In genomic region chr20:59143326-59143725, GRCh38 we compare ENCODE assay signal across 15 cellular contexts. TPM values are rescaled to one million over a fixed set of nuclear protein-coding genes. Genes with fewer than 3 reads are reported as not detected.
A peak's percentile ranks its signal among the peaks of the same experiment; 100 is the strongest.
DNase-seq lines count a peak whose midpoint lies in the region; ATAC-seq and TF ChIP-seq lines count a peak whose summit lies in the region.
"Had no signal": no experiment of that assay in that cellular context is flagged by ENCODE, and none has a peak within 500 bp of the region (broad histone marks: within the 10 kb centered on the region; RNA-seq: fewer than 3 reads in every experiment).

No MANE protein-coding gene starts in this region.

- H3K27me3 Mint-ChIP-seq in natural killer cell treated with Interleukin-12 subunit alpha and Interleukin-12 subunit beta and Interleukin-15 and Interleukin-18, amount 100 ng/mL, for 72 hours = no peaks in the 10 kb centered on the region
- H3K27me3 Mint-ChIP-seq in natural killer cell (ENCODE audit: low read depth in 2 of 2) = no peaks in the 10 kb centered on the region
- H3K27me3 Mint-ChIP-seq: B cell; CD4-positive, alpha-beta memory T cell had no signal

- no peaks in the 10 kb centered on the region for H3K36me3 ChIP-seq in testis (ENCODE audit: low read depth, missing control alignments)

- H3K36me3 Mint-ChIP-seq in natural killer cell treated with Interleukin-12 subunit alpha and Interleukin-12 subunit beta and Interleukin-15 and Interleukin-18, amount 100 ng/mL, for 72 hours = peaks cover 4% of the 10 kb centered on the region
- H3K36me3 Mint-ChIP-seq in natural killer cell = no peaks in the 10 kb centered on the region

- no peaks in the 10 kb centered on the region for H3K27me3 ChIP-seq in testis

- no peaks in the 10 kb centered on the region for H3K9me3 Mint-ChIP-seq in natural killer cell treated with Interleukin-12 subunit alpha and Interleukin-12 subunit beta and Interleukin-15 and Interleukin-18, amount 100 ng/mL, for 72 hours
- H3K9me3 Mint-ChIP-seq in natural killer cell = no peaks in the 10 kb centered on the region

- peak overlapping the region; percentile 64 to 82 for H3K27ac Mint-ChIP-seq in natural killer cell treated with Interleukin-12 subunit alpha and Interleukin-12 subunit beta and Interleukin-15 and Interleukin-18, amount 100 ng/mL, for 72 hours
- H3K27ac Mint-ChIP-seq in natural killer cell = no peak overlapping the region
- H3K27ac Mint-ChIP-seq: B cell had no signal

- H3K9me3 ChIP-seq in testis = no peaks in the 10 kb centered on the region

- no peak for ATAC-seq in natural killer cell treated with Interleukin-12 subunit alpha and Interleukin-12 subunit beta and Interleukin-15 and Interleukin-18, amount 100 ng/mL, for 72 hours
- no peak for ATAC-seq in natural killer cell
- no peak for ATAC-seq in HG02642 (IDR thresholded peaks at IDR 0.05; ENCODE audit: poor library complexity, unreplicated experiment)
- ATAC-seq: GM12878, HCT116 had no signal

- no peak overlapping the region for H3K4me3 ChIP-seq in testis
- H3K4me3 ChIP-seq: GM12878, GM23248 had no signal

- no peak for TF ChIP-seq POLR2A in testis (IDR thresholded peaks at IDR 0.05)

- intact Hi-C loops in natural killer cell (cut with micrococcal nuclease) (loop anchor here (5.0 kb wide), 1 partner anchor 39 kb away; no protein-coding TSS in a partner anchor), testis (cut with DNase I; ENCODE audit: low total_unique reads) (no loop called here)

- TF ChIP-seq CTCF in natural killer cell (IDR thresholded peaks at IDR 0.05) (no peak), testis (IDR thresholded peaks at IDR 0.05) (no peak)

- peak; percentile 47 for DNase-seq in activated CD8-positive, alpha-beta memory T cell treated with anti-CD3 and anti-CD28 coated beads, Interleukin-2, amount 50 U/mL, for 48 hours
- DNase-seq in activated CD8-positive, alpha-beta memory T cell treated with anti-CD3 and anti-CD28 coated beads, Interleukin-2, amount 50 U/mL, for 4 hours = no peak
- no peak for DNase-seq in natural killer cell treated with Interleukin-12 subunit alpha and Interleukin-12 subunit beta and Interleukin-15 and Interleukin-18, amount 100 ng/mL, for 72 hours (ENCODE audit: low spot score)
- no peak for DNase-seq in natural killer cell
- peak; percentile 4 for DNase-seq in islet precursor cell
- DNase-seq in testis = no peak
- DNase-seq: C1 segment of cervical spinal cord; CD4-positive, alpha-beta memory T cell; DMS79; GM23248 had no signal

- no peak overlapping the region for H3K4me3 Mint-ChIP-seq in natural killer cell treated with Interleukin-12 subunit alpha and Interleukin-12 subunit beta and Interleukin-15 and Interleukin-18, amount 100 ng/mL, for 72 hours
- no peak overlapping the region for H3K4me3 Mint-ChIP-seq in natural killer cell
- H3K4me3 Mint-ChIP-seq: B cell had no signal

- H3K4me1 ChIP-seq in testis = peaks cover 25% of the 10 kb centered on the region

- WGBS in testis, 2 donors = 90 to 94% methylated on average over 5 of the region's 5 CpGs

- no peak overlapping the region for H3K27ac ChIP-seq in testis
- H3K27ac ChIP-seq: GM23248 had no signal

- H3K4me1 Mint-ChIP-seq in natural killer cell treated with Interleukin-12 subunit alpha and Interleukin-12 subunit beta and Interleukin-15 and Interleukin-18, amount 100 ng/mL, for 72 hours (ENCODE audit: low read depth in 2 of 2) = peaks cover 44 to 59% of the 10 kb centered on the region in 2 donors
- peaks cover 33 to 41% of the 10 kb centered on the region in 2 donors for H3K4me1 Mint-ChIP-seq in natural killer cell

RNA-seq across cellular contexts. Expression of gene ZNF831, which starts 20.3 kb away (rescaled TPM):
- 1 to 10 TPM; 3.3 to 5.7 TPM for total RNA-seq in natural killer cell treated with Interleukin-12 subunit alpha and Interleukin-12 subunit beta and Interleukin-15 and Interleukin-18, amount 100 ng/mL, for 72 hours
- total RNA-seq in natural killer cell (10 to 100 TPM; 24.8 to 42.0 (median 40.2) TPM), testis (1 to 10 TPM; 4.0 to 4.8 TPM)
- polyA plus RNA-seq in testis (ENCODE audit: insufficient read depth, low read depth, low replicate concordance) = 0.99 TPM
- total RNA-seq: G401, GM23248 had no signal
- polyA plus RNA-seq: GM23248 had no signal

Comparison
In these comparisons a context has a peak if more than half of its experiments do, and no peak if none do; other contexts are left out.
1. DNase-seq: peak in activated CD8-positive, alpha-beta memory T cell treated with anti-CD3 and anti-CD28 coated beads, Interleukin-2, amount 50 U/mL, for 48 hours (single experiment) and islet precursor cell (single experiment); none in activated CD8-positive, alpha-beta memory T cell treated with anti-CD3 and anti-CD28 coated beads, Interleukin-2, amount 50 U/mL, for 4 hours (single experiment), natural killer cell treated with Interleukin-12 subunit alpha and Interleukin-12 subunit beta and Interleukin-15 and Interleukin-18, amount 100 ng/mL, for 72 hours (single experiment), natural killer cell (single experiment) and testis (single experiment).
2. H3K27ac Mint-ChIP-seq: peak in natural killer cell treated with Interleukin-12 subunit alpha and Interleukin-12 subunit beta and Interleukin-15 and Interleukin-18, amount 100 ng/mL, for 72 hours (2 of 2); none in natural killer cell (0 of 2).